Comparison of ENCODE assay signal across 8 cellular contexts in the genomic region with DNA sequence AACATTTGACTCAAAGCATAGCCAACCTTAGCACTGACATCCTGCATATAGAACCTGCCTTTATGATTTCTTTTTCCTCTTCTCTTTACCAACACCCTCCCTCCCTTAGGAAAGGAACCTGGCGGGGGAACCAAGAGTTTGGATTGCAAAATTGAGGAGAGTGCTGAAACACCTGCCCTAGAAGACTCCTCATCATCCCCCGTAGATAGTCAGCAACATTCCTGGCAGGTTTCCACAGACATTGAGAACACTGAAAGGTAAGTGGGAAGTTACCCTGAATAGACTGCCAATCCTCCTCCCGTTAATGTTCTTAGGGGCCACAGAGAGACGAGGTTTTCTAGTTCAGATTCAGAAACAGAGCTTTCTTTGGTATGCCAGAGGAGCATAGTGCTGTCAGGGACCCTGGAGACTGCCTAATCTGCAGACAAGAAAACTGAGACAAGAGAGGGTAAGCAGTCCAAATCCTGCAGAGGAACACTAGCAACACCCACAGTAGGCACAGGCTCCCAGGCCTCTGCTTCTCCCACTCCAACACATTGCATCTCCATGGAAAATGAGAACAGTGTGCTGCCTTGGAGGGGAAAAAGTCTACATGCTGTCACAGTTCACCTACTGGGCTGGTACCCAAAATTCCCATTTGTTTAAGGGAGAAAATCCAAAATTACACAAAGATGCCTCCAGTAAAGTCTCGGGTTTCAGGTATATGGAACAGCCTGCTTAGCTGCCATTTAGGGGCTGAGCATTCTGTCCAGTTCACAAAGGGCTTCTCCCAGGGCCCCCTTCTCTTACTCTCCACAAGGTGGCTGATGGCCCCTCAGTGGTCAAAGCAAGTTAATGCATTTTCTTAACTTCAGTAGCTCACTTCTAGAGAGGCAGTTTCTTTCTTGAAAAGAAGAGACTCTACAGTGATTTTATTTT.
DNase-seq lines count a peak whose midpoint lies in the region; ATAC-seq and TF ChIP-seq lines count a peak whose summit lies in the region.
"Had no signal": no experiment of that assay in that cellular context is flagged by ENCODE, and none has a peak within 500 bp of the region (broad histone marks: within the 10 kb centered on the region; RNA-seq: fewer than 3 reads in every experiment).

No MANE protein-coding gene starts in this region.

- no peak overlapping the region for H2AFZ ChIP-seq in H9 (ENCODE audit: low read length)

- H3K4me2 ChIP-seq in H9 (ENCODE audit: insufficient read depth, insufficient read length, low read length): no peak overlapping the region

- TF ChIP-seq CTCF in H9 (conservative IDR thresholded peaks at IDR 0.05) (peak; percentile 80), Panc1 (IDR thresholded peaks at IDR 0.05) (peak; percentile 22; the same call in 1 of the 2 replicates), foreskin keratinocyte (conservative IDR thresholded peaks at IDR 0.05) (peak; percentile 27), retinal pigment epithelial cell (conservative IDR thresholded peaks at IDR 0.05; ENCODE audit: low read depth, low read length) (peak; percentile 40)

- CTCF ChIA-PET in Panc1 (lab: Charles Lee): interaction anchor here (0.6 kb wide), 1 partner anchor 356 kb away, joined by 5 read pairs; no protein-coding TSS in a partner anchor

- H3K23ac ChIP-seq in H9 (ENCODE audit: insufficient read length, low read depth, low read length): no peak overlapping the region

- no peak overlapping the region for H3T11ph ChIP-seq in H9 (ENCODE audit: low read length)

- no peak overlapping the region for H2AK5ac ChIP-seq in H9 (ENCODE audit: insufficient read length, low read length)

- H3K56ac ChIP-seq in H9 (ENCODE audit: insufficient read length, low read depth, low read length): no peak overlapping the region

- no peak overlapping the region for H3K18ac ChIP-seq in H9 (ENCODE audit: insufficient read length, low read depth, low read length)

- H2BK20ac ChIP-seq in H9 (ENCODE audit: low read depth, low read length, poor library complexity, severe bottlenecking): no peak overlapping the region

- no peak overlapping the region for H3K4ac ChIP-seq in H9 (ENCODE audit: low read depth, low read length)

- H3K4me1 Mint-ChIP-seq in H9: peaks cover 20 to 21% of the 10 kb centered on the region in 2 experiments

- H2BK12ac ChIP-seq in H9 (ENCODE audit: insufficient read length, low read depth, low read length): no peak overlapping the region

- BruUV-seq in Panc1 (replicated peaks; lab: Mats Ljungman, UMichigan): no TSS peak

- no CpG with 5 or more reads among the region's 5 CpGs for WGBS in H9 (ENCODE audit: extremely low coverage, insufficient read length, low lambda C conversion rate)

- H4K8ac ChIP-seq in H9 (replicated peaks; ENCODE audit: insufficient read length, low read depth, low read length): no peak overlapping the region

- POLR2A ChIA-PET in Panc1 (lab: Charles Lee): no interaction called here

- H2BK5ac ChIP-seq in H9 (ENCODE audit: insufficient read length, low read length): no peak overlapping the region

- H2BK15ac ChIP-seq in H9 (ENCODE audit: low read depth, low read length): no peak overlapping the region

- H3K9me3 ChIP-seq in H9 (ENCODE audit: control insufficient read depth, low read depth, low read length) (no peaks in the 10 kb centered on the region), Panc1 (ENCODE audit: control insufficient read depth, insufficient read depth, low read depth, low read length) (no peaks in the 10 kb centered on the region), MG63 (no peaks in the 10 kb centered on the region)

- no peak overlapping the region for H4K91ac ChIP-seq in H9 (ENCODE audit: insufficient read length, low read depth, low read length)

- H3K79me2 ChIP-seq in H9 (ENCODE audit: insufficient read depth, low read length): no peaks in the 10 kb centered on the region

- H3K4me1 ChIP-seq in H9 (ENCODE audit: insufficient read depth, low read length) (peaks cover 5% of the 10 kb centered on the region; the same call in 1 of the 2 replicates), Panc1 (ENCODE audit: control insufficient read depth, insufficient read depth, low read length) (no peaks in the 10 kb centered on the region), foreskin keratinocyte (no peaks in the 10 kb centered on the region)

- in situ Hi-C loops in Panc1 (cut with HindIII; ENCODE audit: low pct_unique_long_range_greater_than_20kb, low sequenced_read_pairs): no loop called here

- no peaks in the 10 kb centered on the region for H3K23me2 ChIP-seq in H9 (ENCODE audit: insufficient read length, low read depth, low read length, poor library complexity, severe bottlenecking)

- ATAC-seq in Panc1: no peak
- peak; percentile 41 for ATAC-seq in foreskin keratinocyte

- H3K9ac ChIP-seq in H9 (ENCODE audit: extremely low read depth, insufficient read length, low read length): no peak overlapping the region

- no peaks in the 10 kb centered on the region; a peak in 1 of 7 replicates for H3K36me3 Mint-ChIP-seq in H9 (ENCODE audit: insufficient read depth in 1 of 3, low read depth in 3 of 3)

- no peak overlapping the region for H4K5ac ChIP-seq in H9 (ENCODE audit: insufficient read length, low read depth, low read length)

- no peak overlapping the region for H3K4me3 Mint-ChIP-seq in H9

- DNase-seq in H9 (peak; percentile 61), Panc1 (ENCODE audit: low read depth, low spot score) (no peak), foreskin keratinocyte (no peak), retinal pigment epithelial cell (ENCODE audit: low read depth) (no peak), hepatic stellate cell (ENCODE audit: low spot score) (no peak), MG63 (no peak)
- no peak for DNase-seq in activated naive CD4-positive, alpha-beta T cell treated with Interleukin-2 at 50 U/mL for 16 hours
- DNase-seq: NCI-H1092 had no signal

- H3K27ac ChIP-seq in H9 (ENCODE audit: insufficient read length, low read depth, low read length) (no peak overlapping the region), Panc1 (ENCODE audit: low read length) (no peak overlapping the region), foreskin keratinocyte (no peak overlapping the region)

- no peaks in the 10 kb centered on the region for H3K79me1 ChIP-seq in H9 (ENCODE audit: insufficient read depth, low read depth, low read length, poor library complexity, severe bottlenecking)

- H3K14ac ChIP-seq in H9 (ENCODE audit: insufficient read depth, low read length): no peak overlapping the region

- intact Hi-C loops in Panc1 (cut with micrococcal nuclease; ENCODE audit: unreplicated experiment): no loop called here

- H3K4me3 ChIP-seq in Panc1 (ENCODE audit: low read depth in 2 of 2, low read length in 2 of 2) (no peak overlapping the region), retinal pigment epithelial cell (ENCODE audit: low read length) (no peak overlapping the region), MG63 (no peak overlapping the region)

- H3K36me3 ChIP-seq in Panc1 (ENCODE audit: control insufficient read depth, insufficient read depth, low read length): no peaks in the 10 kb centered on the region
- H3K36me3 ChIP-seq in MG63: no peaks in the 10 kb centered on the region

- no peaks in the 10 kb centered on the region for H3K27me3 Mint-ChIP-seq in H9 (ENCODE audit: low read depth)

- no peaks in the 10 kb centered on the region for H3K27me3 ChIP-seq in H9 (ENCODE audit: insufficient read depth, low read length)
- no peaks in the 10 kb centered on the region for H3K27me3 ChIP-seq in Panc1 (ENCODE audit: control insufficient read depth, insufficient read depth, low read length)
- peaks cover 9% of the 10 kb centered on the region for H3K27me3 ChIP-seq in foreskin keratinocyte
- peaks cover 2% of the 10 kb centered on the region; the same call in 1 of the 2 replicates for H3K27me3 ChIP-seq in MG63

- H3K9me3 Mint-ChIP-seq in H9: no peaks in the 10 kb centered on the region

- no peak overlapping the region for H2BK120ac ChIP-seq in H9 (ENCODE audit: low read depth, low read length, poor library complexity, severe bottlenecking)

- H4K20me1 ChIP-seq in H9 (ENCODE audit: control insufficient read depth, insufficient read depth, insufficient read length): no peaks in the 10 kb centered on the region

- H3K27ac Mint-ChIP-seq in H9: peak overlapping the region in 2 of 3 experiments; percentile 23 to 32; a peak in 2 of 7 replicates

Comparison
In these comparisons a context has a peak if more than half of its experiments do, and no peak if none do; other contexts are left out.
1. CTCF ChIP-seq: peak in every context shown above with its lines; median percentile 80 in H9; 40 in retinal pigment epithelial cell; 27 in foreskin keratinocyte; 22 in Panc1.